8 cellular contexts compared by ENCODE assay signal in genomic region chr14:75295061-75295461, GRCh38. TPM values are rescaled to one million over a fixed set of nuclear protein-coding genes. Genes with fewer than 3 reads are reported as not detected.
DNase-seq lines count a peak whose midpoint lies in the region; ATAC-seq, FAIRE-seq and TF ChIP-seq lines count a peak whose summit lies in the region.

No MANE protein-coding gene starts in this region.

- H3K9me3 Mint-ChIP-seq in dendritic cell treated with granulocyte-macrophage colony-stimulating factor and Interleukin-4, amounts not matched to agents 40 ng/mL and 50 ng/mL, for 4 days = no peaks in the 10 kb centered on the region

- no peaks in the 10 kb centered on the region for H3K36me3 Mint-ChIP-seq in dendritic cell treated with granulocyte-macrophage colony-stimulating factor and Interleukin-4, amounts not matched to agents 40 ng/mL and 50 ng/mL, for 4 days (ENCODE audit: low read depth)

- no peak for FAIRE-seq in HepG2 (lab: Jason Lieb, UNC)

- H3K79me2 ChIP-seq in HepG2 (ENCODE audit: insufficient read depth, low read length) = no peaks in the 10 kb centered on the region

- in situ Hi-C loops in HepG2 (cut with HindIII; ENCODE audit: extremely low pct_ligation_motif_present, low pct_unique_long_range_greater_than_20kb) = loop anchor here (5.0 kb wide), 1 partner anchor 163 kb away; no protein-coding TSS in a partner anchor

- no TSS peak for BruUV-seq in HepG2 (replicated peaks; lab: Mats Ljungman, UMichigan)

- H3K27ac Mint-ChIP-seq in dendritic cell treated with granulocyte-macrophage colony-stimulating factor and Interleukin-4, amounts not matched to agents 40 ng/mL and 50 ng/mL, for 4 days = peak overlapping the region; percentile 98

- no peak overlapping the region for H2AFZ ChIP-seq in HepG2 (ENCODE audit: low read length)

- ATAC-seq in HepG2 (peak; percentile 17), HG03521 (IDR thresholded peaks at IDR 0.05; ENCODE audit: unreplicated experiment) (no peak)
- ATAC-seq in stimulated activated naive CD8-positive, alpha-beta T cell treated with anti-CD3 and anti-CD28 coated beads, Interleukin-15, Interleukin-2, amounts not matched to agents 100 U/mL and 50 U/mL, for 24 hours = no peak

- DNase-seq in NCI-H82 (lab: John Stamatoyannopoulos, UW) = peak; percentile 75
- DNase-seq in NCI-H82 treated with DMSO at 0.1 percent for 48 hours (lab: John Stamatoyannopoulos, UW; ENCODE audit: unreplicated experiment) = no peak
- peak; percentile 38 to 86 (median 85) for DNase-seq in Peyer's patch
- DNase-seq in HepG2 (ENCODE audit: low spot score) = no peak
- DNase-seq in stimulated activated naive CD8-positive, alpha-beta T cell treated with anti-CD3 and anti-CD28 coated beads, Interleukin-15, Interleukin-2, amounts not matched to agents 100 U/mL and 50 U/mL, for 24 hours = peak; percentile 44
- DNase-seq in central memory CD4-positive, alpha-beta T cell = no peak

- no peaks in the 10 kb centered on the region for H4K20me1 ChIP-seq in HepG2 (ENCODE audit: insufficient read depth, low read length)

- peaks cover 56% of the 10 kb centered on the region for H3K4me1 Mint-ChIP-seq in dendritic cell treated with granulocyte-macrophage colony-stimulating factor and Interleukin-4, amounts not matched to agents 40 ng/mL and 50 ng/mL, for 4 days (ENCODE audit: low read depth)

- peaks cover 0 to 27% (median 14%) of the 10 kb centered on the region in 4 donors for H3K4me1 ChIP-seq in Peyer's patch
- peaks cover 65% of the 10 kb centered on the region for H3K4me1 ChIP-seq in HepG2 (ENCODE audit: insufficient read depth, low read length)

- H3K4me3 Mint-ChIP-seq in dendritic cell treated with granulocyte-macrophage colony-stimulating factor and Interleukin-4, amounts not matched to agents 40 ng/mL and 50 ng/mL, for 4 days = peak overlapping the region; percentile 60

- H3K9me3 ChIP-seq in Peyer's patch (no peaks in the 10 kb centered on the region), HepG2 (ENCODE audit: low read length) (no peaks in the 10 kb centered on the region)

- CTCF ChIA-PET in HepG2 (lab: Yijun Ruan, JAX; ENCODE audit: low intra/inter-chr PET ratio, low total read pairs) = interaction anchor here (1.4 to 3.4 kb wide), 3 partner anchors 9 to 163 kb away, joined by 3 to 24 read pairs (median 3); no protein-coding TSS in a partner anchor

- POLR2A ChIA-PET in HepG2 (lab: Yijun Ruan, JAX) = interaction anchor here (1.1 to 4.0 kb wide), 3 partner anchors 11 to 168 kb away, joined by 4 to 14 read pairs (median 6); partner anchors contain the start of gene NEK9

- 2% methylated on average over 7 of the region's 18 CpGs for WGBS in HepG2 (ENCODE audit: low lambda C conversion rate)

- H3K27me3 ChIP-seq in Peyer's patch (no peaks in the 10 kb centered on the region), HepG2 (ENCODE audit: control insufficient read depth in 1 of 2, insufficient read depth in 2 of 2, low read length in 2 of 2) (peaks cover 1 to 6% of the 10 kb centered on the region in 2 experiments; a peak in 2 of 5 replicates)

- intact Hi-C loops in dendritic cell treated with granulocyte-macrophage colony-stimulating factor and Interleukin-4, amounts not matched to agents 40 ng/mL and 50 ng/mL, for 4 days (cut with micrococcal nuclease) = loop anchor here (5.0 to 10.0 kb wide), 2 partner anchors 60 to 118 kb away; partner anchors contain the start of gene TMED10
- intact Hi-C loops in HepG2 (cut with micrococcal nuclease; ENCODE audit: unreplicated experiment) = no loop called here

- H3K4me2 ChIP-seq in HepG2 (ENCODE audit: low read depth, low read length) = peak overlapping the region; percentile 99

- H3K36me3 ChIP-seq in Peyer's patch (no peaks in the 10 kb centered on the region), HepG2 (replicated peaks in 1 of 2; ENCODE audit: control insufficient read depth in 1 of 2, insufficient read depth in 2 of 2, low read length in 2 of 2) (no peaks in the 10 kb centered on the region)

- H3K4me3 ChIP-seq in Peyer's patch = peak overlapping the region; percentile 52 to 65 (median 63)
- peak overlapping the region; percentile 72 to 83 (median 73) for H3K4me3 ChIP-seq in HepG2 (replicated peaks in 1 of 3; ENCODE audit: insufficient read depth in 1 of 3, low read depth in 2 of 3, low read length in 3 of 3)

- no peak for TF ChIP-seq RAD21 in HepG2 (CRISPR knock-in tag; IDR thresholded peaks at IDR 0.05)

- TF ChIP-seq EP300 in HepG2 (IDR thresholded peaks at IDR 0.05; ENCODE audit: low read depth in 2 of 2, low read length in 2 of 2) (no peak), HepG2 (CRISPR knock-in tag; IDR thresholded peaks at IDR 0.05; ENCODE audit: borderline replicate concordance) (no peak)

- TF ChIP-seq CTCF in Peyer's patch (IDR thresholded peaks at IDR 0.05) (no peak), HepG2 (CRISPR knock-in tag; IDR thresholded peaks at IDR 0.05) (no peak)

- TF ChIP-seq POLR2A in Peyer's patch (IDR thresholded peaks at IDR 0.05) (peak in 1 of 2 donors; percentile 71), HepG2 (IDR thresholded peaks at IDR 0.05; ENCODE audit: insufficient read depth in 1 of 2, low read depth in 2 of 2, low read length in 2 of 2) (no peak)

- peak overlapping the region; percentile 97 for H3K9ac ChIP-seq in HepG2 (ENCODE audit: insufficient read depth, low read depth, low read length)

- no peaks in the 10 kb centered on the region for H3K27me3 Mint-ChIP-seq in dendritic cell treated with granulocyte-macrophage colony-stimulating factor and Interleukin-4, amounts not matched to agents 40 ng/mL and 50 ng/mL, for 4 days

- H3K27ac ChIP-seq in Peyer's patch = peak overlapping the region; percentile 84 to 94 (median 88)
- H3K27ac ChIP-seq in HepG2 (ENCODE audit: extremely low read length, insufficient read depth, low read length) = peak overlapping the region; percentile 79

TF ChIP-seq in HepG2, 621 proteins besides CTCF, POLR2A, EP300 and RAD21:
- TF ChIP-seq PAF1 (CRISPR knock-in tag; IDR thresholded peaks at IDR 0.05) = no peak
- TF ChIP-seq HNF1B (CRISPR knock-in tag; IDR thresholded peaks at IDR 0.05) = peak; percentile 60; the same call in 1 of the 2 replicates
- TF ChIP-seq E2F2 (CRISPR knock-in tag; IDR thresholded peaks at IDR 0.05; ENCODE audit: borderline replicate concordance) = no peak
- TF ChIP-seq ATF1 (CRISPR knock-in tag; IDR thresholded peaks at IDR 0.05) = no peak
- peak; percentile 45; the same call in 1 of the 2 replicates for TF ChIP-seq ZNF607 (CRISPR knock-in tag; IDR thresholded peaks at IDR 0.05; ENCODE audit: borderline replicate concordance)

RNA-seq across cellular contexts. Expression of gene FOS, which starts 16.4 kb away (rescaled TPM):
- 1,000 to 10,000 TPM in 1 of 4 donors, 100 to 1,000 TPM in 3; 267 to 2,466 (median 503) TPM for total RNA-seq in Peyer's patch
- total RNA-seq in HepG2 (2016; rRNA removed; fragmentation: Illumina TruSeq; extraction: Trizol) = 4.3 and 24.2 TPM in 2 replicates
- total RNA-seq in HepG2 (2016; cell fraction: cytosol; rRNA removed; fragmentation: Illumina TruSeq; extraction: Trizol; ENCODE audit: low read depth) = 2.5 and 3.0 TPM in 2 replicates
- total RNA-seq in HepG2 (2016; cell fraction: insoluble cytoplasmic fraction; rRNA removed; fragmentation: Illumina TruSeq; extraction: Trizol) = 3.4 and 28.3 TPM in 2 replicates
- total RNA-seq in HepG2 (2016; cell fraction: membrane; rRNA removed; fragmentation: Illumina TruSeq; extraction: Trizol) = 2.8 and 4.2 TPM in 2 replicates
- total RNA-seq in HepG2 (2016; cell fraction: nucleus; rRNA removed; fragmentation: Illumina TruSeq; extraction: Trizol) = 64.4 and 68.6 TPM in 2 replicates
- 15.9 and 26.2 TPM in 2 replicates for polyA plus RNA-seq in HepG2 (2011; rRNA removed)
- polyA plus RNA-seq in HepG2 (2011; cell fraction: cytosol; rRNA removed) = 8.8 and 9.0 TPM in 2 replicates
- polyA plus RNA-seq in HepG2 (2011; cell fraction: nucleus; rRNA removed) = 83.8 and 92.0 TPM in 2 replicates
- 4.3 and 4.8 TPM in 2 replicates for polyA plus RNA-seq in HepG2 (2012)
- 1.2 and 1.8 TPM in 2 replicates for polyA plus RNA-seq in HepG2 (2016; cell fraction: cytosol; fragmentation: Illumina TruSeq; extraction: Trizol; ENCODE audit: low read depth)
- polyA plus RNA-seq in HepG2 (2016; cell fraction: insoluble cytoplasmic fraction; fragmentation: Illumina TruSeq; extraction: Trizol; ENCODE audit: low read depth) = 5.5 and 10.0 TPM in 2 replicates
- polyA plus RNA-seq in HepG2 (2016; cell fraction: membrane; fragmentation: Illumina TruSeq; extraction: Trizol; ENCODE audit: low read depth) = 2.1 and 3.4 TPM in 2 replicates
- 101 and 123 TPM in 2 replicates for polyA plus RNA-seq in HepG2 (2016; cell fraction: nucleus; fragmentation: Illumina TruSeq; extraction: Trizol; ENCODE audit: insufficient read depth, low read depth)
- polyA minus RNA-seq in HepG2 (2011; rRNA and poly(A)+ RNA removed; ENCODE audit: low replicate concordance) = 58.4 and 70.4 TPM in 2 replicates
- 11.7 and 16.7 TPM in 2 replicates for polyA minus RNA-seq in HepG2 (2011; cell fraction: cytosol; rRNA and poly(A)+ RNA removed)
- 128 and 149 TPM in 2 replicates for polyA minus RNA-seq in HepG2 (2011; cell fraction: nucleus; rRNA and poly(A)+ RNA removed)

Comparison
In these comparisons a context has a peak if more than half of its experiments do, and no peak if none do; other contexts are left out.
1. DNase-seq: peak in NCI-H82 (single experiment), Peyer's patch (3 of 3) and stimulated activated naive CD8-positive, alpha-beta T cell treated with anti-CD3 and anti-CD28 coated beads, Interleukin-15, Interleukin-2, amounts not matched to agents 100 U/mL and 50 U/mL, for 24 hours (single experiment); none in NCI-H82 treated with DMSO at 0.1 percent for 48 hours (single experiment), HepG2 (single experiment) and central memory CD4-positive, alpha-beta T cell (single experiment).